26 cellular contexts compared by ENCODE assay signal in genomic region chr4:188161167-188161566, GRCh38. TPM values are rescaled to one million over a fixed set of nuclear protein-coding genes. Genes with fewer than 3 reads are reported as not detected.
DNase-seq lines count a peak whose midpoint lies in the region; ATAC-seq, FAIRE-seq and TF ChIP-seq lines count a peak whose summit lies in the region.
"Had no signal": no experiment of that assay in that cellular context is flagged by ENCODE, and none has a peak within 500 bp of the region (broad histone marks: within the 10 kb centered on the region; RNA-seq: fewer than 3 reads in every experiment).

No MANE protein-coding gene starts in this region.

- no TSS peak for BruUV-seq in HepG2 (replicated peaks; lab: Mats Ljungman, UMichigan)

- TF ChIP-seq RAD21 in SK-N-SH (IDR thresholded peaks at IDR 0.05; ENCODE audit: low read length) (no peak), HepG2 (CRISPR knock-in tag; IDR thresholded peaks at IDR 0.05) (no peak)

- TF ChIP-seq POLR2A in HepG2 (IDR thresholded peaks at IDR 0.05; ENCODE audit: insufficient read depth in 1 of 2, low read depth in 2 of 2, low read length in 2 of 2), result no peak

- no peak overlapping the region for H2BK120ac ChIP-seq in trophoblast cell (ENCODE audit: insufficient read depth, low read length, poor library complexity)

- H3K27ac ChIP-seq in SK-N-SH (ENCODE audit: low read depth in 2 of 2, low read length in 1 of 2) (no peak overlapping the region; a peak in 1 of 4 replicates), trophoblast cell (ENCODE audit: low read depth, low read length) (no peak overlapping the region), HepG2 (ENCODE audit: extremely low read length, insufficient read depth, low read length) (no peak overlapping the region)
- H3K27ac ChIP-seq: 22Rv1; BLaER1 treated with 17β-estradiol and CSF1 and Interleukin-3, amounts not matched to agents 10 nM and 100 nM had no signal

- peaks cover 3% of the 10 kb centered on the region for H3K27me3 Mint-ChIP-seq in glutamatergic neuron (ENCODE audit: unreplicated experiment)
- H3K27me3 Mint-ChIP-seq in activated CD8-positive, alpha-beta T cell treated with anti-CD3 and anti-CD28 coated beads for 36 hours, result no peaks in the 10 kb centered on the region
- H3K27me3 Mint-ChIP-seq: CD4-positive, alpha-beta memory T cell had no signal

- H3K36me3 Mint-ChIP-seq in glutamatergic neuron (ENCODE audit: unreplicated experiment), result no peaks in the 10 kb centered on the region
- no peaks in the 10 kb centered on the region for H3K36me3 Mint-ChIP-seq in activated CD8-positive, alpha-beta T cell treated with anti-CD3 and anti-CD28 coated beads for 36 hours (ENCODE audit: low read depth)
- H3K36me3 Mint-ChIP-seq: CD4-positive, alpha-beta memory T cell had no signal

- H4K91ac ChIP-seq in trophoblast cell (ENCODE audit: low read depth, low read length), result peak overlapping the region; percentile 25

- H3K23ac ChIP-seq in trophoblast cell (ENCODE audit: low read length), result no peak overlapping the region

- in situ Hi-C loops in HepG2 (cut with HindIII; ENCODE audit: extremely low pct_ligation_motif_present, low pct_unique_long_range_greater_than_20kb), result no loop called here

- no peaks in the 10 kb centered on the region for H3K9me3 ChIP-seq in SK-N-SH
- H3K9me3 ChIP-seq in trophoblast cell (ENCODE audit: insufficient read depth, low read depth, low read length), result peaks cover 2% of the 10 kb centered on the region
- H3K9me3 ChIP-seq in HepG2 (ENCODE audit: low read length), result no peaks in the 10 kb centered on the region
- H3K9me3 ChIP-seq: BE2C, Caco-2, HAP-1 had no signal

- ATAC-seq in SK-N-SH treated with all-trans-retinoic acid at 6 μM for 48 hours (no peak), HepG2 (no peak)
- ATAC-seq in activated CD8-positive, alpha-beta T cell treated with anti-CD3 and anti-CD28 coated beads for 36 hours, result no peak

- H4K20me1 ChIP-seq in SK-N-SH (ENCODE audit: insufficient read depth), result no peaks in the 10 kb centered on the region
- no peaks in the 10 kb centered on the region for H4K20me1 ChIP-seq in HepG2 (ENCODE audit: insufficient read depth, low read length)
- H4K20me1 ChIP-seq: BLaER1 treated with 17β-estradiol and CSF1 and Interleukin-3, amounts not matched to agents 10 nM and 100 nM had no signal

- CTCF ChIA-PET in SK-N-SH (lab: Yijun Ruan, JAX) (no interaction called here), HepG2 (lab: Yijun Ruan, JAX; ENCODE audit: low intra/inter-chr PET ratio, low total read pairs) (no interaction called here)
- CTCF ChIA-PET in activated CD8-positive, alpha-beta T cell treated with anti-CD3 and anti-CD28 coated beads for 36 hours (lab: Charles Lee), result no interaction called here

- TF ChIP-seq CTCF in SK-N-SH (IDR thresholded peaks at IDR 0.05), result no peak
- no peak for TF ChIP-seq CTCF in glutamatergic neuron (IDR thresholded peaks at IDR 0.05; ENCODE audit: partially characterized antibody, unreplicated experiment)
- no peak for TF ChIP-seq CTCF in activated CD8-positive, alpha-beta T cell treated with anti-CD3 and anti-CD28 coated beads for 36 hours (IDR thresholded peaks at IDR 0.05)
- no peak for TF ChIP-seq CTCF in HepG2 (CRISPR knock-in tag; IDR thresholded peaks at IDR 0.05)

- H3K4me1 ChIP-seq in SK-N-SH (ENCODE audit: control insufficient read depth in 1 of 2, insufficient read depth in 2 of 2, low read depth in 1 of 2, low read length in 1 of 2) (peaks cover 0 to 6% of the 10 kb centered on the region in 2 experiments; a peak in 1 of 4 replicates), trophoblast cell (ENCODE audit: control insufficient read depth in 1 of 2, insufficient read depth in 2 of 2, low read length in 2 of 2) (peaks cover 7 to 9% of the 10 kb centered on the region in 2 experiments), HepG2 (ENCODE audit: insufficient read depth, low read length) (no peaks in the 10 kb centered on the region)
- H3K4me1 ChIP-seq: BE2C, HAP-1 had no signal

- H3K9ac ChIP-seq in SK-N-SH (no peak overlapping the region), trophoblast cell (ENCODE audit: low read length) (no peak overlapping the region), HepG2 (ENCODE audit: insufficient read depth, low read depth, low read length) (no peak overlapping the region)
- H3K9ac ChIP-seq: BLaER1 treated with 17β-estradiol and CSF1 and Interleukin-3, amounts not matched to agents 10 nM and 100 nM had no signal

- H3K9me3 Mint-ChIP-seq in glutamatergic neuron (ENCODE audit: unreplicated experiment), result peaks cover 3% of the 10 kb centered on the region
- peaks cover 6% of the 10 kb centered on the region for H3K9me3 Mint-ChIP-seq in activated CD8-positive, alpha-beta T cell treated with anti-CD3 and anti-CD28 coated beads for 36 hours

- H3K4me2 ChIP-seq in SK-N-SH (no peak overlapping the region), trophoblast cell (ENCODE audit: low read length) (no peak overlapping the region), HepG2 (ENCODE audit: low read depth, low read length) (no peak overlapping the region)
- H3K4me2 ChIP-seq: BLaER1 treated with 17β-estradiol and CSF1 and Interleukin-3, amounts not matched to agents 10 nM and 100 nM; GM23338 had no signal

- H3K79me1 ChIP-seq in trophoblast cell (ENCODE audit: low read length), result peaks cover 2% of the 10 kb centered on the region

- H3K4me3 Mint-ChIP-seq in glutamatergic neuron (ENCODE audit: unreplicated experiment), result no peak overlapping the region
- H3K4me3 Mint-ChIP-seq in activated CD8-positive, alpha-beta T cell treated with anti-CD3 and anti-CD28 coated beads for 36 hours, result no peak overlapping the region
- H3K4me3 Mint-ChIP-seq: CD4-positive, alpha-beta memory T cell; GM23338; HFFc6 had no signal

- TF ChIP-seq EP300 in SK-N-SH (IDR thresholded peaks at IDR 0.05; ENCODE audit: borderline replicate concordance in 1 of 2, low read depth in 1 of 2, low read length in 1 of 2) (no peak), HepG2 (IDR thresholded peaks at IDR 0.05; ENCODE audit: low read depth in 2 of 2, low read length in 2 of 2) (no peak), HepG2 (CRISPR knock-in tag; IDR thresholded peaks at IDR 0.05; ENCODE audit: borderline replicate concordance) (no peak)

- H3K27me3 ChIP-seq in SK-N-SH (ENCODE audit: insufficient read depth), result no peaks in the 10 kb centered on the region
- H3K27me3 ChIP-seq in trophoblast cell (ENCODE audit: insufficient read depth, low read length), result no peaks in the 10 kb centered on the region
- H3K27me3 ChIP-seq in HepG2 (ENCODE audit: control insufficient read depth in 1 of 2, insufficient read depth in 2 of 2, low read length in 2 of 2), result no peaks in the 10 kb centered on the region; a peak in 1 of 5 replicates
- H3K27me3 ChIP-seq: BE2C; BLaER1 treated with 17β-estradiol and CSF1 and Interleukin-3, amounts not matched to agents 10 nM and 100 nM had no signal

- POLR2A ChIA-PET in SK-N-SH (lab: Yijun Ruan, JAX), result no interaction called here
- POLR2A ChIA-PET in activated CD8-positive, alpha-beta T cell treated with anti-CD3 and anti-CD28 coated beads for 36 hours (lab: Charles Lee), result no interaction called here
- POLR2A ChIA-PET in HepG2 (lab: Yijun Ruan, JAX), result no interaction called here

- no peak overlapping the region for H3K4me3 ChIP-seq in SK-N-SH (ENCODE audit: low read depth in 2 of 2, low read length in 1 of 2)
- H3K4me3 ChIP-seq in trophoblast cell (ENCODE audit: low read depth, low read length), result no peak overlapping the region
- no peak overlapping the region for H3K4me3 ChIP-seq in HepG2 (replicated peaks in 1 of 3; ENCODE audit: insufficient read depth in 1 of 3, low read depth in 2 of 3, low read length in 3 of 3)
- H3K4me3 ChIP-seq: BLaER1 treated with 17β-estradiol and CSF1 and Interleukin-3, amounts not matched to agents 10 nM and 100 nM; GM23338; HAP-1 had no signal

- no peak overlapping the region for H2BK5ac ChIP-seq in trophoblast cell (ENCODE audit: low read depth, low read length, poor library complexity)

- no peak for FAIRE-seq in HepG2 (lab: Jason Lieb, UNC)
- FAIRE-seq: A204.1, GM12891, GM18507 had no signal

- no peak overlapping the region for H2BK12ac ChIP-seq in trophoblast cell (ENCODE audit: low read length)

- no peak overlapping the region for H3K4ac ChIP-seq in trophoblast cell (ENCODE audit: low read depth, low read length)

- H2AFZ ChIP-seq in SK-N-SH (ENCODE audit: low read depth), result no peak overlapping the region
- no peak overlapping the region for H2AFZ ChIP-seq in trophoblast cell (ENCODE audit: insufficient read depth, low read length, poor library complexity)
- H2AFZ ChIP-seq in HepG2 (ENCODE audit: low read length), result no peak overlapping the region

- no peak overlapping the region for H4K12ac ChIP-seq in trophoblast cell (ENCODE audit: low read depth, low read length)

- H2AK5ac ChIP-seq in trophoblast cell (ENCODE audit: low read length), result no peak overlapping the region

- H3K79me2 ChIP-seq in SK-N-SH (ENCODE audit: insufficient read depth) (no peaks in the 10 kb centered on the region), trophoblast cell (ENCODE audit: control insufficient read depth, insufficient read depth, low read length, poor library complexity) (no peaks in the 10 kb centered on the region), HepG2 (ENCODE audit: insufficient read depth, low read length) (no peaks in the 10 kb centered on the region)

- H3K9me2 ChIP-seq in SK-N-SH, result no peaks in the 10 kb centered on the region

- H3K4me1 Mint-ChIP-seq in glutamatergic neuron (ENCODE audit: low read depth, unreplicated experiment), result peaks cover 9% of the 10 kb centered on the region
- no peaks in the 10 kb centered on the region for H3K4me1 Mint-ChIP-seq in activated CD8-positive, alpha-beta T cell treated with anti-CD3 and anti-CD28 coated beads for 36 hours (ENCODE audit: low read depth)
- H3K4me1 Mint-ChIP-seq: CD4-positive, alpha-beta memory T cell had no signal

- intact Hi-C loops in activated CD8-positive, alpha-beta T cell treated with anti-CD3 and anti-CD28 coated beads for 36 hours (cut with micrococcal nuclease), result no loop called here
- intact Hi-C loops in HepG2 (cut with micrococcal nuclease; ENCODE audit: unreplicated experiment), result no loop called here

- H4K8ac ChIP-seq in trophoblast cell (ENCODE audit: low read depth, low read length), result peak overlapping the region; percentile 2

- H3K27ac Mint-ChIP-seq in glutamatergic neuron (ENCODE audit: unreplicated experiment), result no peak overlapping the region
- H3K27ac Mint-ChIP-seq in activated CD8-positive, alpha-beta T cell treated with anti-CD3 and anti-CD28 coated beads for 36 hours, result no peak overlapping the region
- H3K27ac Mint-ChIP-seq: GM23338, HFFc6 had no signal

- H3K36me3 ChIP-seq in SK-N-SH (replicated peaks in 1 of 2; ENCODE audit: control insufficient read depth in 1 of 2, insufficient read depth in 2 of 2, low read length in 1 of 2) (no peaks in the 10 kb centered on the region), trophoblast cell (ENCODE audit: control insufficient read depth in 1 of 2, insufficient read depth in 2 of 2, low read length in 2 of 2) (no peaks in the 10 kb centered on the region), HepG2 (replicated peaks in 1 of 2; ENCODE audit: control insufficient read depth in 1 of 2, insufficient read depth in 2 of 2, low read length in 2 of 2) (no peaks in the 10 kb centered on the region)
- H3K36me3 ChIP-seq: BE2C; BLaER1 treated with 17β-estradiol and CSF1 and Interleukin-3, amounts not matched to agents 10 nM and 100 nM; HAP-1 had no signal

- no peak overlapping the region for H3K18ac ChIP-seq in trophoblast cell (ENCODE audit: low read length)

- DNase-seq in SK-N-SH (peak; percentile 38), NCI-H69 (lab: John Stamatoyannopoulos, UW) (peak; percentile 4), glutamatergic neuron (peak; percentile 29), trophoblast cell (no peak), COR-L47 (lab: John Stamatoyannopoulos, UW) (no peak), HepG2 (ENCODE audit: low spot score) (no peak)
- DNase-seq in activated CD8-positive, alpha-beta T cell treated with anti-CD3 and anti-CD28 coated beads for 36 hours, result no peak
- DNase-seq: BE2C; CD4-positive, alpha-beta memory T cell; DMS153; DND-41; EL; GF-D8; HFFc6 had no signal

- WGBS in SK-N-SH (ENCODE audit: low lambda C conversion rate), result 26% methylated on average over 3 of the region's 6 CpGs
- WGBS in trophoblast cell (ENCODE audit: extremely low coverage, insufficient coverage, insufficient read length), result no CpG with 5 or more reads among the region's 6 CpGs
- WGBS in HepG2 (ENCODE audit: low lambda C conversion rate), result 34% methylated on average over 2 of the region's 6 CpGs

- H3K14ac ChIP-seq in trophoblast cell (ENCODE audit: low read length), result no peak overlapping the region

- H3F3A ChIP-seq in SK-N-SH (replicated peaks; ENCODE audit: insufficient read depth), result no peaks in the 10 kb centered on the region

RNA-seq across cellular contexts. Expression of gene TRIML1, which starts 21.9 kb away (rescaled TPM):
- polyA plus RNA-seq in SK-N-SH (2012; rRNA removed), result not detected in 2 replicates
- polyA plus RNA-seq in SK-N-SH (2012; cell fraction: cytosol; rRNA removed), result not detected in 2 replicates
- not detected in 2 replicates for polyA plus RNA-seq in SK-N-SH (2012; cell fraction: nucleus; rRNA removed)
- not detected for total RNA-seq in glutamatergic neuron (ENCODE audit: unreplicated experiment)
- polyA plus RNA-seq in trophoblast cell (2013), result 2.4 and 2.8 TPM in 2 replicates
- not detected for total RNA-seq in activated CD8-positive, alpha-beta T cell treated with anti-CD3 and anti-CD28 coated beads for 36 hours
- not detected in 2 replicates for total RNA-seq in HepG2 (2016; rRNA removed; fragmentation: Illumina TruSeq; extraction: Trizol)
- not detected in 2 replicates for total RNA-seq in HepG2 (2016; cell fraction: cytosol; rRNA removed; fragmentation: Illumina TruSeq; extraction: Trizol; ENCODE audit: low read depth)
- total RNA-seq in HepG2 (2016; cell fraction: insoluble cytoplasmic fraction; rRNA removed; fragmentation: Illumina TruSeq; extraction: Trizol), result not detected in 2 replicates
- total RNA-seq in HepG2 (2016; cell fraction: membrane; rRNA removed; fragmentation: Illumina TruSeq; extraction: Trizol), result not detected in 2 replicates
- total RNA-seq in HepG2 (2016; cell fraction: nucleus; rRNA removed; fragmentation: Illumina TruSeq; extraction: Trizol), result not detected in 2 replicates
- not detected in 2 replicates for polyA plus RNA-seq in HepG2 (2011; rRNA removed)
- not detected in 2 replicates for polyA plus RNA-seq in HepG2 (2011; cell fraction: cytosol; rRNA removed)
- polyA plus RNA-seq in HepG2 (2011; cell fraction: nucleus; rRNA removed), result not detected in 2 replicates
- not detected in 2 replicates for polyA plus RNA-seq in HepG2 (2012)
- not detected in 2 replicates for polyA plus RNA-seq in HepG2 (2016; cell fraction: cytosol; fragmentation: Illumina TruSeq; extraction: Trizol; ENCODE audit: low read depth)
- not detected in 2 replicates for polyA plus RNA-seq in HepG2 (2016; cell fraction: insoluble cytoplasmic fraction; fragmentation: Illumina TruSeq; extraction: Trizol; ENCODE audit: low read depth)
- polyA plus RNA-seq in HepG2 (2016; cell fraction: membrane; fragmentation: Illumina TruSeq; extraction: Trizol; ENCODE audit: low read depth), result not detected in 2 replicates
- polyA plus RNA-seq in HepG2 (2016; cell fraction: nucleus; fragmentation: Illumina TruSeq; extraction: Trizol; ENCODE audit: insufficient read depth, low read depth), result not detected in 2 replicates
- not detected in 2 replicates for polyA minus RNA-seq in HepG2 (2011; rRNA and poly(A)+ RNA removed; ENCODE audit: low replicate concordance)
- polyA minus RNA-seq in HepG2 (2011; cell fraction: cytosol; rRNA and poly(A)+ RNA removed), result not detected in 2 replicates
- polyA minus RNA-seq in HepG2 (2011; cell fraction: nucleus; rRNA and poly(A)+ RNA removed), result not detected in 2 replicates
- total RNA-seq: Caco-2; CD4-positive, alpha-beta memory T cell; G401; GM23338; H4; HFFc6 had no signal
- polyA plus RNA-seq: AG04450; CD4-positive, alpha-beta memory T cell; GM23338 had no signal

RNA-seq across cellular contexts. Expression of gene TRIML2, which starts 51.8 kb away (rescaled TPM):
- not detected in 2 replicates for polyA plus RNA-seq in SK-N-SH (2012; rRNA removed)
- polyA plus RNA-seq in SK-N-SH (2012; cell fraction: cytosol; rRNA removed), result not detected in 2 replicates
- not detected in 2 replicates for polyA plus RNA-seq in SK-N-SH (2012; cell fraction: nucleus; rRNA removed)
- total RNA-seq in glutamatergic neuron (ENCODE audit: unreplicated experiment), result not detected
- polyA plus RNA-seq in trophoblast cell (2013), result 40.6 and 42.8 TPM in 2 replicates
- total RNA-seq in activated CD8-positive, alpha-beta T cell treated with anti-CD3 and anti-CD28 coated beads for 36 hours, result not detected
- not detected in 2 replicates for total RNA-seq in HepG2 (2016; rRNA removed; fragmentation: Illumina TruSeq; extraction: Trizol)
- total RNA-seq in HepG2 (2016; cell fraction: cytosol; rRNA removed; fragmentation: Illumina TruSeq; extraction: Trizol; ENCODE audit: low read depth), result not detected in 2 replicates
- total RNA-seq in HepG2 (2016; cell fraction: insoluble cytoplasmic fraction; rRNA removed; fragmentation: Illumina TruSeq; extraction: Trizol), result not detected in 2 replicates
- not detected in 2 replicates for total RNA-seq in HepG2 (2016; cell fraction: membrane; rRNA removed; fragmentation: Illumina TruSeq; extraction: Trizol)
- not detected in 2 replicates for total RNA-seq in HepG2 (2016; cell fraction: nucleus; rRNA removed; fragmentation: Illumina TruSeq; extraction: Trizol)
- polyA plus RNA-seq in HepG2 (2011; rRNA removed), result not detected in 2 replicates
- polyA plus RNA-seq in HepG2 (2011; cell fraction: cytosol; rRNA removed), result not detected in 2 replicates
- polyA plus RNA-seq in HepG2 (2011; cell fraction: nucleus; rRNA removed), result not detected in 2 replicates
- polyA plus RNA-seq in HepG2 (2012), result not detected in 2 replicates
- not detected in 2 replicates for polyA plus RNA-seq in HepG2 (2016; cell fraction: cytosol; fragmentation: Illumina TruSeq; extraction: Trizol; ENCODE audit: low read depth)
- polyA plus RNA-seq in HepG2 (2016; cell fraction: insoluble cytoplasmic fraction; fragmentation: Illumina TruSeq; extraction: Trizol; ENCODE audit: low read depth), result not detected in 2 replicates
- polyA plus RNA-seq in HepG2 (2016; cell fraction: membrane; fragmentation: Illumina TruSeq; extraction: Trizol; ENCODE audit: low read depth), result not detected in 2 replicates
- polyA plus RNA-seq in HepG2 (2016; cell fraction: nucleus; fragmentation: Illumina TruSeq; extraction: Trizol; ENCODE audit: insufficient read depth, low read depth), result not detected in 2 replicates
- 6.2 TPM in 1 of 2 replicates, not detected in the other for polyA minus RNA-seq in HepG2 (2011; rRNA and poly(A)+ RNA removed; ENCODE audit: low replicate concordance)
- not detected in 2 replicates for polyA minus RNA-seq in HepG2 (2011; cell fraction: cytosol; rRNA and poly(A)+ RNA removed)
- 0.39 TPM in 1 of 2 replicates, not detected in the other for polyA minus RNA-seq in HepG2 (2011; cell fraction: nucleus; rRNA and poly(A)+ RNA removed)
- total RNA-seq: CD4-positive, alpha-beta memory T cell; G401 had no signal
- polyA plus RNA-seq: CD4-positive, alpha-beta memory T cell had no signal

Comparison
In these comparisons a context has a peak if more than half of its experiments do, and no peak if none do; other contexts are left out.
1. DNase-seq: peak in SK-N-SH (single experiment), NCI-H69 (single experiment) and glutamatergic neuron (single experiment); none in trophoblast cell (0 of 2), COR-L47 (single experiment), activated CD8-positive, alpha-beta T cell treated with anti-CD3 and anti-CD28 coated beads for 36 hours (single experiment) and HepG2 (single experiment).